In genomic region chr5:163696270-163696887, GRCh38 we compare ENCODE assay signal across 1 cellular context.
A peak's percentile ranks its signal among the peaks of the same experiment; 100 is the strongest.
TF ChIP-seq lines count a peak whose summit lies in the region.

No MANE protein-coding gene starts in this region.

TF ChIP-seq in HepG2, 621 proteins besides CTCF, POLR2A, EP300 and RAD21 (continued from another document):
- TF ChIP-seq ZNF274 (CRISPR knock-in tag; IDR thresholded peaks at IDR 0.05) (no peak), ELF1 (CRISPR knock-in tag; IDR thresholded peaks at IDR 0.05) (no peak), ZNF17 (CRISPR knock-in tag; IDR thresholded peaks at IDR 0.05) (no peak), GFI1 (CRISPR knock-in tag; IDR thresholded peaks at IDR 0.05; ENCODE audit: borderline replicate concordance) (no peak), ZSCAN12 (CRISPR knock-in tag; IDR thresholded peaks at IDR 0.05) (no peak), AKNA (CRISPR knock-in tag; IDR thresholded peaks at IDR 0.05; ENCODE audit: borderline replicate concordance) (no peak), ZBTB46 (CRISPR knock-in tag; IDR thresholded peaks at IDR 0.05; ENCODE audit: borderline replicate concordance) (no peak), STAG1 (CRISPR knock-in tag; IDR thresholded peaks at IDR 0.05) (peak; percentile 91), HMG20B (CRISPR knock-in tag; conservative IDR thresholded peaks at IDR 0.05) (no peak), ZNF616 (CRISPR knock-in tag; IDR thresholded peaks at IDR 0.05; ENCODE audit: low read depth) (no peak), NFKB2 (CRISPR knock-in tag; IDR thresholded peaks at IDR 0.05; ENCODE audit: borderline replicate concordance) (no peak), NFE2 (CRISPR knock-in tag; IDR thresholded peaks at IDR 0.05) (no peak), KLF6 (CRISPR knock-in tag; IDR thresholded peaks at IDR 0.05) (no peak), ELF3 (CRISPR knock-in tag; IDR thresholded peaks at IDR 0.05) (0 out of 2 replicates have a peak, but pooled peaks have one; percentile 29), SMARCE1 (IDR thresholded peaks at IDR 0.05; ENCODE audit: borderline replicate concordance) (no peak), PRDM15 (CRISPR knock-in tag; IDR thresholded peaks at IDR 0.05) (0 out of 2 replicates have a peak, but pooled peaks have one; percentile 47), CEBPG (CRISPR knock-in tag; IDR thresholded peaks at IDR 0.05) (no peak)
- TF ChIP-seq, protein P1, sequence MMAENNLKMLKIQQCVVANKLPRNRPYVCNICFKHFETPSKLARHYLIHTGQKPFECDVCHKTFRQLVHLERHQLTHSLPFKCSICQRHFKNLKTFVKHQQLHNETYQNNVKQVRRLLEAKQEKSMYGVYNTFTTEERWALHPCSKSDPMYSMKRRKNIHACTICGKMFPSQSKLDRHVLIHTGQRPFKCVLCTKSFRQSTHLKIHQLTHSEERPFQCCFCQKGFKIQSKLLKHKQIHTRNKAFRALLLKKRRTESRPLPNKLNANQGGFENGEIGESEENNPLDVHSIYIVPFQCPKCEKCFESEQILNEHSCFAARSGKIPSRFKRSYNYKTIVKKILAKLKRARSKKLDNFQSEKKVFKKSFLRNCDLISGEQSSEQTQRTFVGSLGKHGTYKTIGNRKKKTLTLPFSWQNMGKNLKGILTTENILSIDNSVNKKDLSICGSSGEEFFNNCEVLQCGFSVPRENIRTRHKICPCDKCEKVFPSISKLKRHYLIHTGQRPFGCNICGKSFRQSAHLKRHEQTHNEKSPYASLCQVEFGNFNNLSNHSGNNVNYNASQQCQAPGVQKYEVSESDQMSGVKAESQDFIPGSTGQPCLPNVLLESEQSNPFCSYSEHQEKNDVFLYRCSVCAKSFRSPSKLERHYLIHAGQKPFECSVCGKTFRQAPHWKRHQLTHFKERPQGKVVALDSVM (CRISPR knock-in tag; IDR thresholded peaks at IDR 0.05), result no peak
- TF ChIP-seq, protein P2, sequence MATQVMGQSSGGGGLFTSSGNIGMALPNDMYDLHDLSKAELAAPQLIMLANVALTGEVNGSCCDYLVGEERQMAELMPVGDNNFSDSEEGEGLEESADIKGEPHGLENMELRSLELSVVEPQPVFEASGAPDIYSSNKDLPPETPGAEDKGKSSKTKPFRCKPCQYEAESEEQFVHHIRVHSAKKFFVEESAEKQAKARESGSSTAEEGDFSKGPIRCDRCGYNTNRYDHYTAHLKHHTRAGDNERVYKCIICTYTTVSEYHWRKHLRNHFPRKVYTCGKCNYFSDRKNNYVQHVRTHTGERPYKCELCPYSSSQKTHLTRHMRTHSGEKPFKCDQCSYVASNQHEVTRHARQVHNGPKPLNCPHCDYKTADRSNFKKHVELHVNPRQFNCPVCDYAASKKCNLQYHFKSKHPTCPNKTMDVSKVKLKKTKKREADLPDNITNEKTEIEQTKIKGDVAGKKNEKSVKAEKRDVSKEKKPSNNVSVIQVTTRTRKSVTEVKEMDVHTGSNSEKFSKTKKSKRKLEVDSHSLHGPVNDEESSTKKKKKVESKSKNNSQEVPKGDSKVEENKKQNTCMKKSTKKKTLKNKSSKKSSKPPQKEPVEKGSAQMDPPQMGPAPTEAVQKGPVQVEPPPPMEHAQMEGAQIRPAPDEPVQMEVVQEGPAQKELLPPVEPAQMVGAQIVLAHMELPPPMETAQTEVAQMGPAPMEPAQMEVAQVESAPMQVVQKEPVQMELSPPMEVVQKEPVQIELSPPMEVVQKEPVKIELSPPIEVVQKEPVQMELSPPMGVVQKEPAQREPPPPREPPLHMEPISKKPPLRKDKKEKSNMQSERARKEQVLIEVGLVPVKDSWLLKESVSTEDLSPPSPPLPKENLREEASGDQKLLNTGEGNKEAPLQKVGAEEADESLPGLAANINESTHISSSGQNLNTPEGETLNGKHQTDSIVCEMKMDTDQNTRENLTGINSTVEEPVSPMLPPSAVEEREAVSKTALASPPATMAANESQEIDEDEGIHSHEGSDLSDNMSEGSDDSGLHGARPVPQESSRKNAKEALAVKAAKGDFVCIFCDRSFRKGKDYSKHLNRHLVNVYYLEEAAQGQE (IDR thresholded peaks at IDR 0.05; ENCODE audit: borderline replicate concordance in 1 of 2, low read depth in 1 of 2, low read length in 2 of 2), result no peak
- TF ChIP-seq, protein P3, sequence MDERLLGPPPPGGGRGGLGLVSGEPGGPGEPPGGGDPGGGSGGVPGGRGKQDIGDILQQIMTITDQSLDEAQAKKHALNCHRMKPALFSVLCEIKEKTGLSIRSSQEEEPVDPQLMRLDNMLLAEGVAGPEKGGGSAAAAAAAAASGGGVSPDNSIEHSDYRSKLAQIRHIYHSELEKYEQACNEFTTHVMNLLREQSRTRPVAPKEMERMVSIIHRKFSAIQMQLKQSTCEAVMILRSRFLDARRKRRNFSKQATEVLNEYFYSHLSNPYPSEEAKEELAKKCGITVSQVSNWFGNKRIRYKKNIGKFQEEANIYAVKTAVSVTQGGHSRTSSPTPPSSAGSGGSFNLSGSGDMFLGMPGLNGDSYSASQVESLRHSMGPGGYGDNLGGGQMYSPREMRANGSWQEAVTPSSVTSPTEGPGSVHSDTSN (CRISPR knock-in tag; IDR thresholded peaks at IDR 0.05), result no peak
